ENCODE assay signal across 15 cellular contexts in genomic region chr16:14337303-14338191, GRCh38.
A peak's percentile ranks its signal among the peaks of the same experiment; 100 is the strongest.
DNase-seq lines count a peak whose midpoint lies in the region; ATAC-seq and TF ChIP-seq lines count a peak whose summit lies in the region.
"Had no signal": no experiment of that assay in that cellular context is flagged by ENCODE, and none has a peak within 500 bp of the region (broad histone marks: within the 10 kb centered on the region; RNA-seq: fewer than 3 reads in every experiment).

No MANE protein-coding gene starts in this region.

- WGBS in body of pancreas, 2 donors: 27 to 44% methylated on average over 15 to 22 of the region's 22 CpGs
- 47% methylated on average over 22 of the region's 22 CpGs for WGBS in hepatocyte (ENCODE audit: low lambda C conversion rate, missing lambda C conversion rate)

- H3K4me3 ChIP-seq in GM23338 (no peak overlapping the region), body of pancreas (no peak overlapping the region), hepatocyte (no peak overlapping the region), gastrocnemius medialis (peak overlapping the region in 2 of 4 donors; percentile 10 to 25)
- H3K4me3 ChIP-seq in effector memory CD4-positive, alpha-beta T cell (ENCODE audit: insufficient read depth, low read depth, low read length, poor library complexity, severe bottlenecking): no peak overlapping the region

- H4K20me1 ChIP-seq in GM23338 (replicated peaks; ENCODE audit: insufficient read depth) (no peaks in the 10 kb centered on the region), hepatocyte (ENCODE audit: insufficient read depth, poor library complexity, severe bottlenecking) (no peaks in the 10 kb centered on the region)

- H3K36me3 Mint-ChIP-seq in GM23338 (ENCODE audit: low read depth): peaks cover 2% of the 10 kb centered on the region; the same call in 1 of the 3 replicates
- H3K36me3 Mint-ChIP-seq in T-helper 2 cell treated with Interferon-gamma antibody and Interleukin-4, amounts not matched to agents 5 μg/mL and 100 μg/mL, for 36 hours (ENCODE audit: low read depth): no peaks in the 10 kb centered on the region

- H3K27ac ChIP-seq in GM23338 (ENCODE audit: low read depth) (no peak overlapping the region), body of pancreas (peak overlapping the region in 1 of 4 donors; percentile 10), hepatocyte (no peak overlapping the region), gastrocnemius medialis (peak overlapping the region in 3 of 4 donors; percentile 49 to 68 (median 54))
- no peak overlapping the region for H3K27ac ChIP-seq in effector memory CD4-positive, alpha-beta T cell (ENCODE audit: insufficient read depth, low read length, poor library complexity, severe bottlenecking)

- DNase-seq in GM23338 (ENCODE audit: low spot score) (no peak), body of pancreas (peak in 3 of 4 donors; percentile 19 to 45 (median 39)), hepatocyte (ENCODE audit: low spot score) (peak; percentile 46), gastrocnemius medialis (no peak)
- no peak for DNase-seq in effector memory CD4-positive, alpha-beta T cell
- DNase-seq in T-helper 2 cell treated with Interferon-gamma antibody and Interleukin-4, amounts not matched to agents 5 μg/mL and 100 μg/mL, for 36 hours (ENCODE audit: low spot score): no peak
- DNase-seq: activated CD4-positive, alpha-beta T cell treated with anti-CD3 and anti-CD28 coated beads for 48 hours; CD8-positive, alpha-beta memory T cell; effector memory CD8-positive, alpha-beta T cell; KG1; midbrain; NCI-H2081 had no signal

- H3K4me1 ChIP-seq in GM23338 (ENCODE audit: insufficient read depth): no peaks in the 10 kb centered on the region
- H3K4me1 ChIP-seq in body of pancreas: peaks cover 6% of the 10 kb centered on the region
- H3K4me1 ChIP-seq in hepatocyte (ENCODE audit: insufficient read depth): no peaks in the 10 kb centered on the region
- H3K4me1 ChIP-seq in gastrocnemius medialis: peaks cover 5 to 19% of the 10 kb centered on the region in 2 donors
- H3K4me1 ChIP-seq in effector memory CD4-positive, alpha-beta T cell (ENCODE audit: control insufficient read depth, insufficient read depth, low read length, poor library complexity, severe bottlenecking): no peaks in the 10 kb centered on the region

- intact Hi-C loops in body of pancreas (cut with DNase I): no loop called here
- intact Hi-C loops in gastrocnemius medialis (cut with DNase I; ENCODE audit: low total_unique reads): no loop called here

- H3K9me3 ChIP-seq in body of pancreas (no peaks in the 10 kb centered on the region), hepatocyte (ENCODE audit: low read depth) (no peaks in the 10 kb centered on the region), gastrocnemius medialis (no peaks in the 10 kb centered on the region)
- no peaks in the 10 kb centered on the region for H3K9me3 ChIP-seq in effector memory CD4-positive, alpha-beta T cell (ENCODE audit: control insufficient read depth, low read length)

- peaks cover 17% of the 10 kb centered on the region; the same call in 2 of the 3 replicates for H3K9me3 Mint-ChIP-seq in GM23338
- H3K9me3 Mint-ChIP-seq in T-helper 2 cell treated with Interferon-gamma antibody and Interleukin-4, amounts not matched to agents 5 μg/mL and 100 μg/mL, for 36 hours: peaks cover 12% of the 10 kb centered on the region

- no peaks in the 10 kb centered on the region for H3F3A ChIP-seq in GM23338 (replicated peaks; ENCODE audit: low read depth)

- TF ChIP-seq POLR2A in body of pancreas (IDR thresholded peaks at IDR 0.05) (no peak), gastrocnemius medialis (IDR thresholded peaks at IDR 0.05) (no peak)

- peak; percentile 71 for ATAC-seq in GM23338
- peak; percentile 50 for ATAC-seq in body of pancreas
- peak in 1 of 2 donors; percentile 34 for ATAC-seq in gastrocnemius medialis
- ATAC-seq in GM18873 (IDR thresholded peaks at IDR 0.05; ENCODE audit: low FRiP score, unreplicated experiment): no peak
- ATAC-seq in HG03460 (IDR thresholded peaks at IDR 0.05; ENCODE audit: unreplicated experiment): no peak
- ATAC-seq: effector memory CD8-positive, alpha-beta T cell had no signal

- no peaks in the 10 kb centered on the region for H3K27me3 Mint-ChIP-seq in GM23338 (ENCODE audit: insufficient read depth, low read depth, poor library complexity)
- H3K27me3 Mint-ChIP-seq in T-helper 2 cell treated with Interferon-gamma antibody and Interleukin-4, amounts not matched to agents 5 μg/mL and 100 μg/mL, for 36 hours (ENCODE audit: low read depth): peaks cover 3% of the 10 kb centered on the region
- H3K27me3 Mint-ChIP-seq: effector memory CD8-positive, alpha-beta T cell had no signal

- no peak overlapping the region for H3K4me3 Mint-ChIP-seq in GM23338
- H3K4me3 Mint-ChIP-seq in T-helper 2 cell treated with Interferon-gamma antibody and Interleukin-4, amounts not matched to agents 5 μg/mL and 100 μg/mL, for 36 hours: no peak overlapping the region
- H3K4me3 Mint-ChIP-seq: CD8-positive, alpha-beta memory T cell; effector memory CD8-positive, alpha-beta T cell had no signal

- no peaks in the 10 kb centered on the region for H3K4me1 Mint-ChIP-seq in GM23338
- no peaks in the 10 kb centered on the region for H3K4me1 Mint-ChIP-seq in T-helper 2 cell treated with Interferon-gamma antibody and Interleukin-4, amounts not matched to agents 5 μg/mL and 100 μg/mL, for 36 hours (ENCODE audit: low read depth)
- H3K4me1 Mint-ChIP-seq: CD8-positive, alpha-beta memory T cell had no signal

- no peak overlapping the region for H3K27ac Mint-ChIP-seq in GM23338
- no peak overlapping the region for H3K27ac Mint-ChIP-seq in T-helper 2 cell treated with Interferon-gamma antibody and Interleukin-4, amounts not matched to agents 5 μg/mL and 100 μg/mL, for 36 hours
- H3K27ac Mint-ChIP-seq: activated T-helper 2 cell treated with anti-CD3 and anti-CD28 coated beads, Interferon-gamma antibody, Interleukin-2, Interleukin-4, amounts not matched to agents 10 μg/mL and 5 μg/mL and 100 μg/mL, durations not matched to agents 14 hours and 24 hours and 36 hours; CD8-positive, alpha-beta memory T cell; effector memory CD8-positive, alpha-beta T cell had no signal

- H3K27me3 ChIP-seq in GM23338 (ENCODE audit: insufficient read depth) (no peaks in the 10 kb centered on the region), body of pancreas (no peaks in the 10 kb centered on the region), hepatocyte (no peaks in the 10 kb centered on the region), gastrocnemius medialis (no peaks in the 10 kb centered on the region)
- peaks cover 3% of the 10 kb centered on the region for H3K27me3 ChIP-seq in effector memory CD4-positive, alpha-beta T cell (replicated peaks; ENCODE audit: control insufficient read depth, insufficient read depth, low read length, poor library complexity, severe bottlenecking)

- H3K4me2 ChIP-seq in GM23338 (no peak overlapping the region), hepatocyte (peak overlapping the region; percentile 36)

- H2AFZ ChIP-seq in GM23338 (0 out of 2 replicates have a peak overlapping the region, but pooled peaks have one; percentile 23), hepatocyte (no peak overlapping the region)

- H3K36me3 ChIP-seq in GM23338 (ENCODE audit: insufficient read depth) (no peaks in the 10 kb centered on the region), body of pancreas (replicated peaks in 1 of 2; ENCODE audit: insufficient read depth in 1 of 2, low read depth in 2 of 2) (no peaks in the 10 kb centered on the region), hepatocyte (replicated peaks; ENCODE audit: insufficient read depth, low read depth) (no peaks in the 10 kb centered on the region), gastrocnemius medialis (no peaks in the 10 kb centered on the region)
- no peaks in the 10 kb centered on the region for H3K36me3 ChIP-seq in effector memory CD4-positive, alpha-beta T cell (ENCODE audit: control insufficient read depth, insufficient read depth, low read length)

- H3K9me2 ChIP-seq in GM23338 (ENCODE audit: insufficient read depth): peaks cover 7% of the 10 kb centered on the region; the same call in 1 of the 2 replicates
- H3K9me2 ChIP-seq in hepatocyte (replicated peaks; ENCODE audit: insufficient read depth): no peaks in the 10 kb centered on the region

- H3K79me2 ChIP-seq in GM23338 (replicated peaks; ENCODE audit: insufficient read depth) (no peaks in the 10 kb centered on the region), hepatocyte (no peaks in the 10 kb centered on the region)

- in situ Hi-C loops in gastrocnemius medialis (cut with MboI; ENCODE audit: low sequenced_read_pairs in 4 of 4): no loop called here

- TF ChIP-seq CTCF in GM23338 (conservative IDR thresholded peaks at IDR 0.05; ENCODE audit: low read depth in 2 of 2) (no peak), body of pancreas (IDR thresholded peaks at IDR 0.05) (no peak), hepatocyte (IDR thresholded peaks at IDR 0.05; ENCODE audit: poor library complexity) (no peak), gastrocnemius medialis (IDR thresholded peaks at IDR 0.05 in 4 of 5, conservative IDR thresholded peaks at IDR 0.05 in 1 of 5) (no peak)

TF ChIP-seq in GM23338, 12 proteins besides CTCF, POLR2A, EP300 and RAD21:
- no peak for TF ChIP-seq ZNF114 (CRISPR knock-in tag; IDR thresholded peaks at IDR 0.05)

Comparison
In these comparisons a context has a peak if more than half of its experiments do, and no peak if none do; other contexts are left out.
1. ATAC-seq: peak in GM23338 (single experiment) and body of pancreas (single experiment); none in GM18873 (single experiment) and HG03460 (single experiment).
2. DNase-seq: peak in body of pancreas (3 of 4) and hepatocyte (single experiment); none in GM23338 (single experiment), gastrocnemius medialis (0 of 2), effector memory CD4-positive, alpha-beta T cell (0 of 3) and T-helper 2 cell treated with Interferon-gamma antibody and Interleukin-4, amounts not matched to agents 5 μg/mL and 100 μg/mL, for 36 hours (single experiment).
3. H3K27ac ChIP-seq: peak in gastrocnemius medialis (3 of 4); none in GM23338 (single experiment), hepatocyte (single experiment) and effector memory CD4-positive, alpha-beta T cell (single experiment).